8 cellular contexts compared by ENCODE assay signal in the genomic region with DNA sequence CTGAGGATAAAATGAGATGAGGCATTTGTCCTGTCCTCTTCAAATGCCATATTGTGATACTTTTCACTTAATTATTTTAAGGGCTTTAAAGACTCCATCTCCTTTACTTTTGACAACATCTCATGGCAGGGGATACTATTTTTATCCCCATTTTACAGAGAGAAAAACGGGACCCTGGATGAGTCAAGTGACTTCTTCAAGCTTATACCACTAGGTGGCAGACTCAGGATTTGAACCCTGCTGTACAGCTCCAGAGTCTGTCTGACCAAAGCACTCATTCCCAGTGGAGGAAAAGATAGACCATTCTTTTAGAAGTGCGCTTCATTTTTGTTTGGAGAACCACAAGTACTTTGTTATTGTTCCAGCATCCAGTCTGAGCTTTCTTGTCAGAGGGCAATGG. TPM values are rescaled to one million over a fixed set of nuclear protein-coding genes. Genes with fewer than 3 reads are reported as not detected.
DNase-seq lines count a peak whose midpoint lies in the region; ATAC-seq and TF ChIP-seq lines count a peak whose summit lies in the region.

No MANE protein-coding gene starts in this region.

- peak; percentile 30 for DNase-seq in ELR (ENCODE audit: low read depth)
- DNase-seq in NCI-H1092 (lab: John Stamatoyannopoulos, UW): peak; percentile 37
- DNase-seq in T47D (ENCODE audit: low read depth in 1 of 2, low spot score in 1 of 2): peak; percentile 51 to 59
- no peak for DNase-seq in neural crest cell (ENCODE audit: low read depth, low spot score)
- DNase-seq in activated CD4-positive, CD25-positive, alpha-beta regulatory T cell (lab: John Stamatoyannopoulos, UW): no peak
- DNase-seq in HuH-7.5 (ENCODE audit: low spot score): no peak

- H3K9me3 Mint-ChIP-seq in neural crest cell: no peaks in the 10 kb centered on the region

- TF ChIP-seq CTCF in neural crest cell (conservative IDR thresholded peaks at IDR 0.05): peak; percentile 64

- H3K36me3 Mint-ChIP-seq in neural crest cell (ENCODE audit: low read depth): peaks cover 7% of the 10 kb centered on the region

- peak overlapping the region; percentile 89 for H3K4me3 Mint-ChIP-seq in neural crest cell

- no peak overlapping the region for H3K27ac Mint-ChIP-seq in neural crest cell (ENCODE audit: unreplicated experiment)

- peaks cover 43% of the 10 kb centered on the region for H3K4me1 Mint-ChIP-seq in neural crest cell

- ATAC-seq in GM19324 (IDR thresholded peaks at IDR 0.05; ENCODE audit: low FRiP score, unreplicated experiment): no peak
- no peak for ATAC-seq in GM18861 (IDR thresholded peaks at IDR 0.05; ENCODE audit: unreplicated experiment)

- no peaks in the 10 kb centered on the region for H3K27me3 Mint-ChIP-seq in neural crest cell (ENCODE audit: low read depth)

- in situ Hi-C loops in T47D (cut with HindIII; ENCODE audit: low pct_unique_long_range_greater_than_20kb, low sequenced_read_pairs): no loop called here

RNA-seq across cellular contexts. Expression of gene SMOC1, which starts 1.7 kb away (rescaled TPM):
- 189 and 203 TPM in 2 replicates for total RNA-seq in neural crest cell

Comparison
In these comparisons a context has a peak if more than half of its experiments do, and no peak if none do; other contexts are left out.
1. DNase-seq: peak in ELR (single experiment), NCI-H1092 (single experiment) and T47D (2 of 2); none in neural crest cell (single experiment), activated CD4-positive, CD25-positive, alpha-beta regulatory T cell (0 of 4) and HuH-7.5 (single experiment).